Comparison of ENCODE assay signal across 14 cellular contexts in genomic region chr1:231986631-231987291, GRCh38.
DNase-seq lines count a peak whose midpoint lies in the region; ATAC-seq, FAIRE-seq and TF ChIP-seq lines count a peak whose summit lies in the region.
"Had no signal": no experiment of that assay in that cellular context is flagged by ENCODE, and none has a peak within 500 bp of the region (broad histone marks: within the 10 kb centered on the region; RNA-seq: fewer than 3 reads in every experiment).

No MANE protein-coding gene starts in this region.

- H3K4me3 ChIP-seq in SK-N-SH (ENCODE audit: low read depth in 2 of 2, low read length in 1 of 2) (no peak overlapping the region), epithelial cell of esophagus (ENCODE audit: low read length) (no peak overlapping the region), right lobe of liver (no peak overlapping the region)
- H3K4me3 ChIP-seq: heart left ventricle had no signal

- H3K9me3 ChIP-seq in SK-N-SH (no peaks in the 10 kb centered on the region), right lobe of liver (no peaks in the 10 kb centered on the region)
- H3K9me3 ChIP-seq: heart left ventricle had no signal

- TF ChIP-seq POLR2A in right lobe of liver (IDR thresholded peaks at IDR 0.05), result no peak

- peak in 3 of 4 donors; percentile 43 to 70 (median 46) for ATAC-seq in right lobe of liver

- WGBS in SK-N-SH (ENCODE audit: low lambda C conversion rate), result 68% methylated on average over 7 of the region's 7 CpGs
- 38% methylated on average over 7 of the region's 7 CpGs for WGBS in right lobe of liver (ENCODE audit: insufficient coverage, low coverage, low lambda C conversion rate, missing lambda C conversion rate)

- no peak overlapping the region for H3K4me2 ChIP-seq in SK-N-SH

- H2AFZ ChIP-seq in SK-N-SH (ENCODE audit: low read depth), result no peak overlapping the region

- POLR2A ChIA-PET in SK-N-SH (lab: Yijun Ruan, JAX) (no interaction called here), HEK293T (lab: Yijun Ruan, JAX) (no interaction called here)

- no peaks in the 10 kb centered on the region for H3K27me3 ChIP-seq in SK-N-SH (ENCODE audit: insufficient read depth)
- H3K27me3 ChIP-seq in right lobe of liver, result no peaks in the 10 kb centered on the region
- H3K27me3 ChIP-seq: heart left ventricle had no signal

- TF ChIP-seq RAD21 in SK-N-SH (IDR thresholded peaks at IDR 0.05; ENCODE audit: low read length), result no peak

- H3K9me2 ChIP-seq in SK-N-SH, result no peaks in the 10 kb centered on the region

- H3F3A ChIP-seq in SK-N-SH (replicated peaks; ENCODE audit: insufficient read depth), result no peaks in the 10 kb centered on the region

- DNase-seq in COLO829 (ENCODE audit: low spot score) (peak; percentile 40), SK-N-SH (peak; percentile 63), epithelial cell of esophagus (ENCODE audit: low read depth) (peak; percentile 78), right lobe of liver (no peak), HEK293T (ENCODE audit: extremely low spot score) (no peak), dedifferentiated amniotic fluid mesenchymal stem cell (ENCODE audit: extremely low spot score) (no peak), GM19239 (ENCODE audit: insufficient read length, low spot score) (no peak)
- no peak for DNase-seq in stimulated activated CD4-positive, alpha-beta T cell treated with anti-CD3 and anti-CD28 coated beads, Interleukin-2, amount 100 ng/mL, for 24 hours
- DNase-seq: ACHN; activated naive CD4-positive, alpha-beta T cell treated with anti-CD3 and anti-CD28 coated beads, Interleukin-2, amount 10 ng/mL, durations not matched to agents 7 days and 5 days; MM.1S; NCI-H2081; posterior cingulate gyrus had no signal

- H4K20me1 ChIP-seq in SK-N-SH (ENCODE audit: insufficient read depth), result no peaks in the 10 kb centered on the region

- TF ChIP-seq CTCF in SK-N-SH (IDR thresholded peaks at IDR 0.05) (no peak), epithelial cell of esophagus (IDR thresholded peaks at IDR 0.05; ENCODE audit: insufficient read depth, low read depth, low read length, missing control alignments) (no peak), right lobe of liver (IDR thresholded peaks at IDR 0.05) (no peak)

- H3K79me2 ChIP-seq in SK-N-SH (ENCODE audit: insufficient read depth), result no peaks in the 10 kb centered on the region

- intact Hi-C loops in right lobe of liver (cut with DNase I), result no loop called here

- CTCF ChIA-PET in SK-N-SH (lab: Yijun Ruan, JAX) (no interaction called here), HEK293T (lab: Yijun Ruan, JAX) (no interaction called here)

- FAIRE-seq in GM19239 (lab: Jason Lieb, UNC), result no peak

- peaks cover 0 to 34% of the 10 kb centered on the region in 2 experiments; a peak in 2 of 4 replicates for H3K4me1 ChIP-seq in SK-N-SH (ENCODE audit: control insufficient read depth in 1 of 2, insufficient read depth in 2 of 2, low read depth in 1 of 2, low read length in 1 of 2)
- no peaks in the 10 kb centered on the region for H3K4me1 ChIP-seq in right lobe of liver

- H3K9ac ChIP-seq in SK-N-SH, result no peak overlapping the region

- H3K36me3 ChIP-seq in SK-N-SH (replicated peaks in 1 of 2; ENCODE audit: control insufficient read depth in 1 of 2, insufficient read depth in 2 of 2, low read length in 1 of 2) (no peaks in the 10 kb centered on the region), right lobe of liver (no peaks in the 10 kb centered on the region)
- H3K36me3 ChIP-seq: heart left ventricle had no signal

- H3K27ac ChIP-seq in SK-N-SH (ENCODE audit: low read depth in 2 of 2, low read length in 1 of 2) (peak overlapping the region in 1 of 2 experiments; percentile 62; a peak in 2 of 4 replicates), right lobe of liver (no peak overlapping the region)

- peak in 1 of 2 experiments; percentile 36; a peak in 1 of 4 replicates for TF ChIP-seq EP300 in SK-N-SH (IDR thresholded peaks at IDR 0.05; ENCODE audit: borderline replicate concordance in 1 of 2, low read depth in 1 of 2, low read length in 1 of 2)

TF ChIP-seq in SK-N-SH, 30 proteins besides CTCF, POLR2A, EP300 and RAD21:
- TF ChIP-seq MAX (IDR thresholded peaks at IDR 0.05; ENCODE audit: low read depth) (no peak), GATA2 (CRISPR knock-in tag; IDR thresholded peaks at IDR 0.05) (peak; percentile 70)

TF ChIP-seq in HEK293T, 16 proteins besides CTCF, POLR2A, EP300 and RAD21:
- no peak for TF ChIP-seq TARDBP (IDR thresholded peaks at IDR 0.05)
- no peak for TF ChIP-seq CTBP1 (IDR thresholded peaks at IDR 0.05; ENCODE audit: borderline replicate concordance)
- no peak for TF ChIP-seq FOXK2 (IDR thresholded peaks at IDR 0.05)
- TF ChIP-seq HDGF (IDR thresholded peaks at IDR 0.05; ENCODE audit: borderline replicate concordance), result no peak

Comparison
In these comparisons a context has a peak if more than half of its experiments do, and no peak if none do; other contexts are left out.
1. DNase-seq: peak in COLO829 (single experiment), SK-N-SH (single experiment) and epithelial cell of esophagus (single experiment); none in right lobe of liver (0 of 3), stimulated activated CD4-positive, alpha-beta T cell treated with anti-CD3 and anti-CD28 coated beads, Interleukin-2, amount 100 ng/mL, for 24 hours (0 of 2), HEK293T (single experiment), dedifferentiated amniotic fluid mesenchymal stem cell (single experiment) and GM19239 (single experiment).